1 cellular context compared by ENCODE assay signal in the genomic region with DNA sequence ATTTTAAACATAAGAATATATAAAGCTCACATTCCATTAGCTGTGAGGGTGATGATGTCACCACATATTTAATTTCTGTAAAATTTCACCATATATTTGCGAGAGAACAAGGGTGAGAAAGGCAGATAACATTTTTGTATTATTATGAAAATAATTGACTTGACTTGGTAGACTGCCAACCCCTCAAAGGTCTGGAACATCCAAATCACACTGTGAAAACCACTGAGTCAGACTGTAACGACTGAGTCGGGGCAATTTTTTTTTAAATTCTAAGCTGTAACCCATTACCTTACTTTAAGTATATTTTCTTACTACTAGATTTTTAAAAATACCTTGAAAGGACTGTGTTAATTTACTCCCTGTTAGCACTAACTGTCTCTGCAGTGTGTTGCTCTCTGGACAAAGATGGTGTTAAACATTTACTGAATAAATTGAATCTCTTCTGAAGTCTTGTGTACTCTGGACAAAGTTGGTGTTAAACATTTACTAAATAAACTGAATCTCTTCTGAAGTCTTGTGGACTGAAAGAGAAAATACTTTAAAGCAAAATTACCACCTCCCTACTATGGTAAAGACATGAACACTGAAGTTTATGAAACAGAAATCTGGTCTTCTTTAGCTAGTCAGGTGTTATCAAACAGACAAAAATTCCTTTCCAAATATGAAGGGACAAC.
A peak's percentile ranks its signal among the peaks of the same experiment; 100 is the strongest.
TF ChIP-seq lines count a peak whose summit lies in the region.

No MANE protein-coding gene starts in this region.

TF ChIP-seq in GM12878, 131 proteins besides CTCF, POLR2A, EP300 and RAD21 (continued from another document):
- TF ChIP-seq, protein P1, sequence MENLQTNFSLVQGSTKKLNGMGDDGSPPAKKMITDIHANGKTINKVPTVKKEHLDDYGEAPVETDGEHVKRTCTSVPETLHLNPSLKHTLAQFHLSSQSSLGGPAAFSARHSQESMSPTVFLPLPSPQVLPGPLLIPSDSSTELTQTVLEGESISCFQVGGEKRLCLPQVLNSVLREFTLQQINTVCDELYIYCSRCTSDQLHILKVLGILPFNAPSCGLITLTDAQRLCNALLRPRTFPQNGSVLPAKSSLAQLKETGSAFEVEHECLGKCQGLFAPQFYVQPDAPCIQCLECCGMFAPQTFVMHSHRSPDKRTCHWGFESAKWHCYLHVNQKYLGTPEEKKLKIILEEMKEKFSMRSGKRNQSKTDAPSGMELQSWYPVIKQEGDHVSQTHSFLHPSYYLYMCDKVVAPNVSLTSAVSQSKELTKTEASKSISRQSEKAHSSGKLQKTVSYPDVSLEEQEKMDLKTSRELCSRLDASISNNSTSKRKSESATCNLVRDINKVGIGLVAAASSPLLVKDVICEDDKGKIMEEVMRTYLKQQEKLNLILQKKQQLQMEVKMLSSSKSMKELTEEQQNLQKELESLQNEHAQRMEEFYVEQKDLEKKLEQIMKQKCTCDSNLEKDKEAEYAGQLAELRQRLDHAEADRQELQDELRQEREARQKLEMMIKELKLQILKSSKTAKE (IDR thresholded peaks at IDR 0.05; ENCODE audit: low read depth, poor library complexity, severe bottlenecking), result peak; percentile 25
- TF ChIP-seq HSF1 (IDR thresholded peaks at IDR 0.05; ENCODE audit: low read depth, low read length) (no peak), NR2F1 (conservative IDR thresholded peaks at IDR 0.05) (no peak), ZNF24 (IDR thresholded peaks at IDR 0.05) (0 out of 2 replicates have a peak, but pooled peaks have one; percentile 24), RBBP5 (conservative IDR thresholded peaks at IDR 0.05) (no peak)
- TF ChIP-seq, protein P2, sequence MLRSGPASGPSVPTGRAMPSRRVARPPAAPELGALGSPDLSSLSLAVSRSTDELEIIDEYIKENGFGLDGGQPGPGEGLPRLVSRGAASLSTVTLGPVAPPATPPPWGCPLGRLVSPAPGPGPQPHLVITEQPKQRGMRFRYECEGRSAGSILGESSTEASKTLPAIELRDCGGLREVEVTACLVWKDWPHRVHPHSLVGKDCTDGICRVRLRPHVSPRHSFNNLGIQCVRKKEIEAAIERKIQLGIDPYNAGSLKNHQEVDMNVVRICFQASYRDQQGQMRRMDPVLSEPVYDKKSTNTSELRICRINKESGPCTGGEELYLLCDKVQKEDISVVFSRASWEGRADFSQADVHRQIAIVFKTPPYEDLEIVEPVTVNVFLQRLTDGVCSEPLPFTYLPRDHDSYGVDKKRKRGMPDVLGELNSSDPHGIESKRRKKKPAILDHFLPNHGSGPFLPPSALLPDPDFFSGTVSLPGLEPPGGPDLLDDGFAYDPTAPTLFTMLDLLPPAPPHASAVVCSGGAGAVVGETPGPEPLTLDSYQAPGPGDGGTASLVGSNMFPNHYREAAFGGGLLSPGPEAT (IDR thresholded peaks at IDR 0.05; ENCODE audit: low read depth), result 0 out of 2 replicates have a peak, but pooled peaks have one; percentile 20
